1 cellular context compared by ENCODE assay signal in the genomic region with DNA sequence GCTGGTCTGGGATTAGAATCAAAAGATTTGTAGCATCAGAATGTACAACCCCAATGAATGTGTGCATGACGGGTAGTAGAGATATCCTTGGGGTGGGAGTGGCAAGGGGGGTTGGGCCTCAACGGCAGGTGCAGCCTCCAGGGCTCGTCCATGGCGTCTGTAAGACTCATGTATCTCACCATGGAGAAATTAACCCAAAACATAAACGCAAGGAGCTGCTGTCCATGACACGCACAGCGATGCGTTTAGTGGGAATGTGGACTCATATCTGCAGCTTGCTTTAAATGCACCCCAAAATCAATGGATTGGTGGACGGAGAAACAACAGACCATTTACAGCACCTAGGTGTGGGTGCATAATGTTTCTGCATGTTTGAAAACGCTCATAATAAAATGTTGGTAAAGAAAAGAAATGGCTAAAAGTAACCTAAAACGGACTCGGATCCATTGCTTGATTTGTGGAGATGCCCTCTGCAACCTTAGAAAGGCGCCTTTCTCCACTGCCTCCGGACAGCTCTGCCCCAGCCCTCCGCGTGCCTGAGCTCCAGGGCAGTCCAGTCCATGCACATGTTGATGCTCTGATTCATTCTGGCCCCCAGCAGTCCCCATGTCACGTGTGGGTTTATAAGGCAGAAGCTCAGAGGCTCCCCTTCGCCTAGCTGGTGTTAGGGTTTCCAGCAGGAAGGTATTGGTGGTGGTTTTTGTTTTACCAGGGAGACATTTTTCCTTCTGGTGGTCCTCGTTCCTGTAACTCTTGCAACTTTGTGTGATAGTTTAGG.
TF ChIP-seq lines count a peak whose summit lies in the region.

No MANE protein-coding gene starts in this region.

TF ChIP-seq in WTC11, 78 proteins besides CTCF, POLR2A, EP300 and RAD21 (continued from another document):
- TF ChIP-seq, protein P1, sequence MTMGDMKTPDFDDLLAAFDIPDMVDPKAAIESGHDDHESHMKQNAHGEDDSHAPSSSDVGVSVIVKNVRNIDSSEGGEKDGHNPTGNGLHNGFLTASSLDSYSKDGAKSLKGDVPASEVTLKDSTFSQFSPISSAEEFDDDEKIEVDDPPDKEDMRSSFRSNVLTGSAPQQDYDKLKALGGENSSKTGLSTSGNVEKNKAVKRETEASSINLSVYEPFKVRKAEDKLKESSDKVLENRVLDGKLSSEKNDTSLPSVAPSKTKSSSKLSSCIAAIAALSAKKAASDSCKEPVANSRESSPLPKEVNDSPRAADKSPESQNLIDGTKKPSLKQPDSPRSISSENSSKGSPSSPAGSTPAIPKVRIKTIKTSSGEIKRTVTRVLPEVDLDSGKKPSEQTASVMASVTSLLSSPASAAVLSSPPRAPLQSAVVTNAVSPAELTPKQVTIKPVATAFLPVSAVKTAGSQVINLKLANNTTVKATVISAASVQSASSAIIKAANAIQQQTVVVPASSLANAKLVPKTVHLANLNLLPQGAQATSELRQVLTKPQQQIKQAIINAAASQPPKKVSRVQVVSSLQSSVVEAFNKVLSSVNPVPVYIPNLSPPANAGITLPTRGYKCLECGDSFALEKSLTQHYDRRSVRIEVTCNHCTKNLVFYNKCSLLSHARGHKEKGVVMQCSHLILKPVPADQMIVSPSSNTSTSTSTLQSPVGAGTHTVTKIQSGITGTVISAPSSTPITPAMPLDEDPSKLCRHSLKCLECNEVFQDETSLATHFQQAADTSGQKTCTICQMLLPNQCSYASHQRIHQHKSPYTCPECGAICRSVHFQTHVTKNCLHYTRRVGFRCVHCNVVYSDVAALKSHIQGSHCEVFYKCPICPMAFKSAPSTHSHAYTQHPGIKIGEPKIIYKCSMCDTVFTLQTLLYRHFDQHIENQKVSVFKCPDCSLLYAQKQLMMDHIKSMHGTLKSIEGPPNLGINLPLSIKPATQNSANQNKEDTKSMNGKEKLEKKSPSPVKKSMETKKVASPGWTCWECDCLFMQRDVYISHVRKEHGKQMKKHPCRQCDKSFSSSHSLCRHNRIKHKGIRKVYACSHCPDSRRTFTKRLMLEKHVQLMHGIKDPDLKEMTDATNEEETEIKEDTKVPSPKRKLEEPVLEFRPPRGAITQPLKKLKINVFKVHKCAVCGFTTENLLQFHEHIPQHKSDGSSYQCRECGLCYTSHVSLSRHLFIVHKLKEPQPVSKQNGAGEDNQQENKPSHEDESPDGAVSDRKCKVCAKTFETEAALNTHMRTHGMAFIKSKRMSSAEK (CRISPR knock-in tag; IDR thresholded peaks at IDR 0.05; ENCODE audit: borderline replicate concordance): no peak
- no peak for TF ChIP-seq ZNF671 (CRISPR knock-in tag; IDR thresholded peaks at IDR 0.05)
- TF ChIP-seq, protein P2, sequence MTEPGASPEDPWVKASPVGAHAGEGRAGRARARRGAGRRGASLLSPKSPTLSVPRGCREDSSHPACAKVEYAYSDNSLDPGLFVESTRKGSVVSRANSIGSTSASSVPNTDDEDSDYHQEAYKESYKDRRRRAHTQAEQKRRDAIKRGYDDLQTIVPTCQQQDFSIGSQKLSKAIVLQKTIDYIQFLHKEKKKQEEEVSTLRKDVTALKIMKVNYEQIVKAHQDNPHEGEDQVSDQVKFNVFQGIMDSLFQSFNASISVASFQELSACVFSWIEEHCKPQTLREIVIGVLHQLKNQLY (CRISPR knock-in tag; IDR thresholded peaks at IDR 0.05): no peak
- TF ChIP-seq SMAD4 (CRISPR knock-in tag; IDR thresholded peaks at IDR 0.05): no peak
